Comparison of ENCODE assay signal across 30 cellular contexts in the genomic region with DNA sequence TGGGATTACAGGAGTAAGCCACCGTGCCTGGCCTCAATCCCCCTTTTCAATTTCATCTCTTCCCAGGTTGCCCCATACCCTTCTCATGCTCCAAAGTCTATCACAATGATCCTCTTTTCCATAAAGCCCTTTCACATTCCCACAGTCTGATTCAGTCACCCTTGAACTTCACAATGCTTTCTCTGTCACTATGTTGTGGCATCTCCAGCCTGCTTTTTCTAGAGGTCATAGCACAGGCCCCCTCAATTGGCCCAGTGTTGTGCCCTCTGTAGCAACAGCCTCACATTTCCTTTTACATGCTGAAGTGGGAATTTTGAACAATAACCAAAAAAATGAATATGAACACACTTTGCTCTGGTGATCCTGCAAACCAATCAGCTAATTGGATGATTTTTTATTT. TPM values are rescaled to one million over a fixed set of nuclear protein-coding genes. Genes with fewer than 3 reads are reported as not detected.
"Had no signal": no experiment of that assay in that cellular context is flagged by ENCODE, and none has a peak within 500 bp of the region (broad histone marks: within the 10 kb centered on the region; RNA-seq: fewer than 3 reads in every experiment).

No MANE protein-coding gene starts in this region.

- ATAC-seq: gastroesophageal sphincter; heart left ventricle; left lobe of liver; natural killer cell; sciatic nerve; stimulated activated effector memory CD8-positive, alpha-beta T cell treated with anti-CD3 and anti-CD28 coated beads, Interleukin-12 subunit alpha, Interleukin-12 subunit beta, amount 100 ng/mL, for 72 hours; stimulated activated naive CD8-positive, alpha-beta T cell treated with anti-CD3 and anti-CD28 coated beads, Interleukin-15, Interleukin-2, amounts not matched to agents 100 U/mL and 50 U/mL, for 24 hours had no signal

- H3K4me1 Mint-ChIP-seq: memory B cell; stimulated activated effector memory CD8-positive, alpha-beta T cell treated with anti-CD3 and anti-CD28 coated beads, Interleukin-12 subunit alpha, Interleukin-12 subunit beta, amount 100 ng/mL, for 72 hours had no signal

- H3K36me3 Mint-ChIP-seq: memory B cell; natural killer cell; stimulated activated effector memory CD8-positive, alpha-beta T cell treated with anti-CD3 and anti-CD28 coated beads, Interleukin-12 subunit alpha, Interleukin-12 subunit beta, amount 100 ng/mL, for 72 hours had no signal

- H3K9me3 Mint-ChIP-seq: memory B cell; natural killer cell; stimulated activated effector memory CD8-positive, alpha-beta T cell treated with anti-CD3 and anti-CD28 coated beads, Interleukin-12 subunit alpha, Interleukin-12 subunit beta, amount 100 ng/mL, for 72 hours had no signal

- H3K4me3 Mint-ChIP-seq: memory B cell; natural killer cell; stimulated activated effector memory CD8-positive, alpha-beta T cell treated with anti-CD3 and anti-CD28 coated beads, Interleukin-12 subunit alpha, Interleukin-12 subunit beta, amount 100 ng/mL, for 72 hours had no signal

- DNase-seq: dorsolateral prefrontal cortex; effector CD4-positive, alpha-beta T cell; foreskin fibroblast; heart left ventricle; kidney; natural killer cell; occipital lobe; ovary; stimulated activated CD4-positive, alpha-beta T cell treated with anti-CD3 and anti-CD28 coated beads, Interleukin-12 subunit alpha, Interleukin-12 subunit beta, amount 100 ng/mL, for 4 hours; stimulated activated CD4-positive, alpha-beta T cell treated with anti-CD3 and anti-CD28 coated beads, Interleukin-1b, Interleukin-23, amount 100 ng/mL, for 48 hours; stimulated activated CD4-positive, alpha-beta T cell treated with anti-CD3 and anti-CD28 coated beads, Interleukin-4, amount 100 ng/mL, for 24 hours; stimulated activated naive CD8-positive, alpha-beta T cell treated with anti-CD3 and anti-CD28 coated beads, Interleukin-15, Interleukin-2, amounts not matched to agents 100 U/mL and 50 U/mL, for 24 hours; substantia nigra; testis; tibial artery; upper lobe of left lung had no signal

- H3K27me3 Mint-ChIP-seq: memory B cell had no signal

- H3K27ac Mint-ChIP-seq: memory B cell; stimulated activated effector memory CD8-positive, alpha-beta T cell treated with anti-CD3 and anti-CD28 coated beads, Interleukin-12 subunit alpha, Interleukin-12 subunit beta, amount 100 ng/mL, for 72 hours had no signal

RNA-seq across cellular contexts. Expression of gene DRD3, which starts 21.5 kb away (rescaled TPM):
- total RNA-seq: gastroesophageal sphincter, heart left ventricle, hepatocyte, kidney, left lobe of liver, liver, lung, mononuclear cell, natural killer cell, occipital lobe, ovary, posterior vena cava, right atrium auricular region, sciatic nerve, smooth muscle cell, upper lobe of left lung had no signal
- polyA plus RNA-seq: esophagus, heart left ventricle, hepatocyte, liver, lung, neural cell, ovary, smooth muscle cell had no signal
